ENCODE assay signal across 9 cellular contexts in genomic region chr6:40962241-40962640, GRCh38.
A peak's percentile ranks its signal among the peaks of the same experiment; 100 is the strongest.
DNase-seq lines count a peak whose midpoint lies in the region; ATAC-seq and TF ChIP-seq lines count a peak whose summit lies in the region.
"Had no signal": no experiment of that assay in that cellular context is flagged by ENCODE, and none has a peak within 500 bp of the region (broad histone marks: within the 10 kb centered on the region; RNA-seq: fewer than 3 reads in every experiment).

No MANE protein-coding gene starts in this region.

- no peaks in the 10 kb centered on the region for H3K4me1 ChIP-seq in effector memory CD4-positive, alpha-beta T cell (ENCODE audit: control insufficient read depth, insufficient read depth, low read length, poor library complexity, severe bottlenecking)

- no peaks in the 10 kb centered on the region for H3K27me3 ChIP-seq in effector memory CD4-positive, alpha-beta T cell (replicated peaks; ENCODE audit: control insufficient read depth, insufficient read depth, low read length, poor library complexity, severe bottlenecking)
- H3K27me3 ChIP-seq: cardiac muscle cell had no signal

- DNase-seq in AG08396 (ENCODE audit: low spot score) (peak; percentile 74), NCI-H446 treated with DMSO at 0.1 percent for 48 hours (lab: John Stamatoyannopoulos, UW) (peak; percentile 45), epithelial cell of proximal tubule (ENCODE audit: low read depth) (peak; percentile 95), NCI-H1105 treated with DMSO at 0.1 percent for 48 hours (lab: John Stamatoyannopoulos, UW) (no peak)
- DNase-seq in effector memory CD4-positive, alpha-beta T cell: no peak

- H3K27ac ChIP-seq in effector memory CD4-positive, alpha-beta T cell (ENCODE audit: insufficient read depth, low read length, poor library complexity, severe bottlenecking): no peak overlapping the region
- H3K27ac ChIP-seq: cardiac muscle cell had no signal

- no peaks in the 10 kb centered on the region for H3K36me3 ChIP-seq in effector memory CD4-positive, alpha-beta T cell (ENCODE audit: control insufficient read depth, insufficient read depth, low read length)
- H3K36me3 ChIP-seq: cardiac muscle cell had no signal

- H3K9me3 ChIP-seq in effector memory CD4-positive, alpha-beta T cell (ENCODE audit: control insufficient read depth, low read length): no peaks in the 10 kb centered on the region

- no peak overlapping the region for H3K4me3 ChIP-seq in epithelial cell of proximal tubule (ENCODE audit: low read depth, low read length)
- no peak overlapping the region for H3K4me3 ChIP-seq in effector memory CD4-positive, alpha-beta T cell (ENCODE audit: insufficient read depth, low read depth, low read length, poor library complexity, severe bottlenecking)
- H3K4me3 ChIP-seq: cardiac muscle cell had no signal

- no peak for TF ChIP-seq CTCF in epithelial cell of proximal tubule (conservative IDR thresholded peaks at IDR 0.05; ENCODE audit: low read depth, low read length)

- peak; percentile 80 for ATAC-seq in GM19452 (IDR thresholded peaks at IDR 0.05; ENCODE audit: unreplicated experiment)
- ATAC-seq in GM21717 (IDR thresholded peaks at IDR 0.05; ENCODE audit: unreplicated experiment): no peak
- ATAC-seq in HG03045 (IDR thresholded peaks at IDR 0.05; ENCODE audit: unreplicated experiment): no peak

Comparison
In these comparisons a context has a peak if more than half of its experiments do, and no peak if none do; other contexts are left out.
1. DNase-seq: peak in AG08396 (single experiment), NCI-H446 treated with DMSO at 0.1 percent for 48 hours (single experiment) and epithelial cell of proximal tubule (single experiment); none in NCI-H1105 treated with DMSO at 0.1 percent for 48 hours (single experiment) and effector memory CD4-positive, alpha-beta T cell (0 of 3).